Comparison of ENCODE assay signal across 8 cellular contexts in the genomic region with DNA sequence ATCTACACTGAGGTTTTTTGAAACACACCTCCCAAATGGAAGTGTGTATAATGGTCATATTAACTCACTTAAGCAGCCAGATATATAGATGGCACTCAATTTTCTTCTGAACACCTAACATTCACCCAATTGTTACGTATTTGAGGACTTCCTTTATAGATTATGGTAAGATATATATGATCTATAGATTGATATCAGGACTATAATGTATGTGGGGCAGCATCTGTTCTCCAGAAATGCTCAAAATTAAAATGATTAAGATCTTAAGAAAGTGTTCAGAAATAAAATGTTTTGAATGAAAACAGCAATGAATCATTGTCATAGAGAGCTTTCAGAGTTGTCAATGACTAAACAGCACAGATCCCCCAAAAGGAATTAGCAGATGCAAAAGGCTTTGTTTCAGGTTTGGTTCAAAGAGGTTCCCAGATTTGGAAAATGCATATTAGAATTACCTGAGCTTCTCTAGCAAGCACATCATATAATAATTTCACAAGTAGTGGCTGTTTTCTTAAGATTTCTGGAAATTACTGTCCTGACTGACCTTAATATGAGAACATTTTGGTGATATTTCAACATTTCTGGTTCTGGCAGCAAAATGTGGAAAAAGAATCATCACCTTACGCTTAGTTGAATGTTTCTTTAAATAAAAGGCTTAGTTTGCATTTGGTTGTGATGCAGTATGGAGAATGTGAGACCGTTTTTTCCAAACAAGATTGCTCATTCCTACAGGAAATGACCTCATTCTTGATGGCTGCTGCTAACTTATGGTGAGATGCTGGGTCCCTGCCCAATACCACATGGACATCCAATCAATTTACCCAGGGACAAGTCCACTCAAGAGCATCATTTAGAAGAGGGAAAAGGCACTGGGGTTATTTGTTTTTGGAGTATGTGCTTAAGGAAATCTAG. TPM values are rescaled to one million over a fixed set of nuclear protein-coding genes. Genes with fewer than 3 reads are reported as not detected.
A peak's percentile ranks its signal among the peaks of the same experiment; 100 is the strongest.
DNase-seq lines count a peak whose midpoint lies in the region; ATAC-seq and TF ChIP-seq lines count a peak whose summit lies in the region.

No MANE protein-coding gene starts in this region.

- H3K9me3 ChIP-seq in hepatocyte (ENCODE audit: low read depth), result no peaks in the 10 kb centered on the region

- no peaks in the 10 kb centered on the region for H3K36me3 ChIP-seq in hepatocyte (replicated peaks; ENCODE audit: insufficient read depth, low read depth)

- H3K4me3 ChIP-seq in hepatocyte, result no peak overlapping the region

- WGBS in hepatocyte (ENCODE audit: low lambda C conversion rate, missing lambda C conversion rate), result 78% methylated on average over 3 of the region's 3 CpGs

- H4K20me1 ChIP-seq in hepatocyte (ENCODE audit: insufficient read depth, poor library complexity, severe bottlenecking), result no peaks in the 10 kb centered on the region

- no peak overlapping the region for H2AFZ ChIP-seq in hepatocyte

- ATAC-seq in activated T-cell treated with anti-CD3 and anti-CD28 coated beads, Interleukin-2, amount 50 U/mL, for 72 hours (replicated peaks in 1 of 2), result peak; percentile 70 to 86
- ATAC-seq in activated naive CD8-positive, alpha-beta T cell treated with anti-CD3 and anti-CD28 coated beads, Interleukin-2, amount 50 U/mL, for 24 hours, result peak; percentile 76
- ATAC-seq in GM18517 (IDR thresholded peaks at IDR 0.05; ENCODE audit: unreplicated experiment), result no peak
- no peak for ATAC-seq in HG03571 (IDR thresholded peaks at IDR 0.05; ENCODE audit: unreplicated experiment)

- peaks cover 15% of the 10 kb centered on the region for H3K79me2 ChIP-seq in hepatocyte

- no peak for TF ChIP-seq CTCF in hepatocyte (IDR thresholded peaks at IDR 0.05; ENCODE audit: poor library complexity)
- TF ChIP-seq CTCF in type B pancreatic cell (conservative IDR thresholded peaks at IDR 0.05), result no peak

- peaks cover 8 to 42% of the 10 kb centered on the region in 2 donors for H3K36me3 Mint-ChIP-seq in activated T-cell treated with anti-CD3 and anti-CD28 coated beads, Interleukin-2, amount 50 U/mL, for 72 hours (ENCODE audit: insufficient read depth in 2 of 2)
- peaks cover 58% of the 10 kb centered on the region for H3K36me3 Mint-ChIP-seq in activated naive CD8-positive, alpha-beta T cell treated with anti-CD3 and anti-CD28 coated beads, Interleukin-2, amount 50 U/mL, for 24 hours (ENCODE audit: low read depth)
- peaks cover 38% of the 10 kb centered on the region for H3K36me3 Mint-ChIP-seq in type B pancreatic cell

- no peaks in the 10 kb centered on the region for H3K9me2 ChIP-seq in hepatocyte (replicated peaks; ENCODE audit: insufficient read depth)

- H3K27ac Mint-ChIP-seq in activated T-cell treated with anti-CD3 and anti-CD28 coated beads, Interleukin-2, amount 50 U/mL, for 72 hours, result peak overlapping the region; percentile 92
- peak overlapping the region; percentile 83 for H3K27ac Mint-ChIP-seq in activated naive CD8-positive, alpha-beta T cell treated with anti-CD3 and anti-CD28 coated beads, Interleukin-2, amount 50 U/mL, for 24 hours
- H3K27ac Mint-ChIP-seq in type B pancreatic cell, result peak overlapping the region; percentile 89

- peak overlapping the region; percentile 19 for H3K4me2 ChIP-seq in hepatocyte

- no peaks in the 10 kb centered on the region for H3K27me3 ChIP-seq in hepatocyte

- H3K27me3 Mint-ChIP-seq in activated T-cell treated with anti-CD3 and anti-CD28 coated beads, Interleukin-2, amount 50 U/mL, for 72 hours (ENCODE audit: low read depth), result no peaks in the 10 kb centered on the region
- H3K27me3 Mint-ChIP-seq in activated naive CD8-positive, alpha-beta T cell treated with anti-CD3 and anti-CD28 coated beads, Interleukin-2, amount 50 U/mL, for 24 hours, result no peaks in the 10 kb centered on the region
- no peaks in the 10 kb centered on the region for H3K27me3 Mint-ChIP-seq in type B pancreatic cell

- peak overlapping the region; percentile 22 to 63 for H3K4me3 Mint-ChIP-seq in activated T-cell treated with anti-CD3 and anti-CD28 coated beads, Interleukin-2, amount 50 U/mL, for 72 hours
- no peak overlapping the region for H3K4me3 Mint-ChIP-seq in activated naive CD8-positive, alpha-beta T cell treated with anti-CD3 and anti-CD28 coated beads, Interleukin-2, amount 50 U/mL, for 24 hours
- peak overlapping the region; percentile 72 for H3K4me3 Mint-ChIP-seq in type B pancreatic cell

- peak in 1 of 2 donors; percentile 29 for DNase-seq in activated T-cell treated with anti-CD3 and anti-CD28 coated beads, Interleukin-2, amount 50 U/mL, for 72 hours
- no peak for DNase-seq in activated T-cell treated with anti-CD3 and anti-CD28 coated beads, Interleukin-2, amount 50 U/mL, for 48 hours
- DNase-seq in activated naive CD8-positive, alpha-beta T cell treated with anti-CD3 and anti-CD28 coated beads, Interleukin-2, amount 50 U/mL, for 24 hours, result no peak
- DNase-seq in hepatocyte (ENCODE audit: low spot score) (no peak), type B pancreatic cell (ENCODE audit: extremely low spot score, unreplicated experiment) (no peak), NCI-H1694 treated with DMSO at 0.1 percent for 48 hours (lab: John Stamatoyannopoulos, UW) (no peak)

- no peaks in the 10 kb centered on the region for H3K9me3 Mint-ChIP-seq in activated T-cell treated with anti-CD3 and anti-CD28 coated beads, Interleukin-2, amount 50 U/mL, for 72 hours
- H3K9me3 Mint-ChIP-seq in activated naive CD8-positive, alpha-beta T cell treated with anti-CD3 and anti-CD28 coated beads, Interleukin-2, amount 50 U/mL, for 24 hours, result no peaks in the 10 kb centered on the region
- no peaks in the 10 kb centered on the region for H3K9me3 Mint-ChIP-seq in type B pancreatic cell

- H3K27ac ChIP-seq in hepatocyte, result peak overlapping the region; percentile 75

- peaks cover 11% of the 10 kb centered on the region for H3K4me1 ChIP-seq in hepatocyte (ENCODE audit: insufficient read depth)

- peaks cover 49% of the 10 kb centered on the region for H3K4me1 Mint-ChIP-seq in activated T-cell treated with anti-CD3 and anti-CD28 coated beads, Interleukin-2, amount 50 U/mL, for 72 hours (ENCODE audit: low read depth)
- peaks cover 27% of the 10 kb centered on the region for H3K4me1 Mint-ChIP-seq in activated naive CD8-positive, alpha-beta T cell treated with anti-CD3 and anti-CD28 coated beads, Interleukin-2, amount 50 U/mL, for 24 hours
- H3K4me1 Mint-ChIP-seq in type B pancreatic cell (ENCODE audit: unreplicated experiment), result peaks cover 36% of the 10 kb centered on the region

RNA-seq across cellular contexts. Expression of gene TRAF3IP2, which starts 31.5 kb away (rescaled TPM):
- total RNA-seq in activated T-cell treated with anti-CD3 and anti-CD28 coated beads, Interleukin-2, amount 50 U/mL, for 72 hours, result 10 to 100 TPM; 29.3 to 45.5 TPM
- total RNA-seq in hepatocyte (26.0 and 31.1 TPM in 2 replicates), type B pancreatic cell (ENCODE audit: low replicate concordance) (26.3 and 47.8 TPM in 2 replicates)
- polyA plus RNA-seq in hepatocyte, result 21.9 and 22.2 TPM in 2 replicates

Comparison
In these comparisons a context has a peak if more than half of its experiments do, and no peak if none do; other contexts are left out.
1. ATAC-seq: peak in activated T-cell treated with anti-CD3 and anti-CD28 coated beads, Interleukin-2, amount 50 U/mL, for 72 hours (2 of 2) and activated naive CD8-positive, alpha-beta T cell treated with anti-CD3 and anti-CD28 coated beads, Interleukin-2, amount 50 U/mL, for 24 hours (single experiment); none in GM18517 (single experiment) and HG03571 (single experiment).
2. Peak in every context shown above with its lines, with median percentiles within 50 percentile points of each other: H3K27ac Mint-ChIP-seq.